1 cellular context compared by ENCODE assay signal in the genomic region with DNA sequence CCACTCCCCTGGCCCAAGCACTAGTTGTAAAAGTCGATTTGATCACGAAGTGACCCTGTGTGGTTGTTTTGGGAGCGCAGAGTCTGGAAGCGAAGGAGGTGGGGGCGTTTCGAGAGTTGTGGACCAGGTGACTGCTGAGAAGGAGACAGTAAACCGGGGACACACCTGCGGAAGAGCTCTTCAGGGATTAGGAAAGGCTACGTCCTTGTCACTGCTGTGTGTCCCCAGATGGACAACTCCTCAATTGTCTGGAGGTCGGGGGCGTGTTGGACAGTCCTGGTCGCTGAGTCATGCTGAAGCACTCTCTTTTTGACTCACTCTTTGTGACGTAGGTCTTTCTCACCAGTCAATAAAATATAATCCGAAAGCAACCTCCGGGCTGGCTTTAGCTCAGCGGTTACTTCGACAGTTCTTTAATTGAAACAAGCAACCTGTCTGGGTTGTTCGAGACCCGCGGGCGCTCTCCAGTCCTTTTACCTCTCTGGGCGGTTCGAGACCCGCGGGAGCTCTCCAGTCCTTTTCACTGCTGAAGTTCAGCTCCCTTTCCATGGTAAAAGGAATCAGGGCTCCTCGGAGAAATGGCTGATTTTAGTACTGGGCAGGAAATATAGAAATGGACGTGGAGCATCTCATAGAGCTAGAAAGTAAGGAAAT.
TF ChIP-seq lines count a peak whose summit lies in the region.

No MANE protein-coding gene starts in this region.

TF ChIP-seq in HepG2, 621 proteins besides CTCF, POLR2A, EP300 and RAD21 (continued from another document and continues in another):
- TF ChIP-seq, protein P1, sequence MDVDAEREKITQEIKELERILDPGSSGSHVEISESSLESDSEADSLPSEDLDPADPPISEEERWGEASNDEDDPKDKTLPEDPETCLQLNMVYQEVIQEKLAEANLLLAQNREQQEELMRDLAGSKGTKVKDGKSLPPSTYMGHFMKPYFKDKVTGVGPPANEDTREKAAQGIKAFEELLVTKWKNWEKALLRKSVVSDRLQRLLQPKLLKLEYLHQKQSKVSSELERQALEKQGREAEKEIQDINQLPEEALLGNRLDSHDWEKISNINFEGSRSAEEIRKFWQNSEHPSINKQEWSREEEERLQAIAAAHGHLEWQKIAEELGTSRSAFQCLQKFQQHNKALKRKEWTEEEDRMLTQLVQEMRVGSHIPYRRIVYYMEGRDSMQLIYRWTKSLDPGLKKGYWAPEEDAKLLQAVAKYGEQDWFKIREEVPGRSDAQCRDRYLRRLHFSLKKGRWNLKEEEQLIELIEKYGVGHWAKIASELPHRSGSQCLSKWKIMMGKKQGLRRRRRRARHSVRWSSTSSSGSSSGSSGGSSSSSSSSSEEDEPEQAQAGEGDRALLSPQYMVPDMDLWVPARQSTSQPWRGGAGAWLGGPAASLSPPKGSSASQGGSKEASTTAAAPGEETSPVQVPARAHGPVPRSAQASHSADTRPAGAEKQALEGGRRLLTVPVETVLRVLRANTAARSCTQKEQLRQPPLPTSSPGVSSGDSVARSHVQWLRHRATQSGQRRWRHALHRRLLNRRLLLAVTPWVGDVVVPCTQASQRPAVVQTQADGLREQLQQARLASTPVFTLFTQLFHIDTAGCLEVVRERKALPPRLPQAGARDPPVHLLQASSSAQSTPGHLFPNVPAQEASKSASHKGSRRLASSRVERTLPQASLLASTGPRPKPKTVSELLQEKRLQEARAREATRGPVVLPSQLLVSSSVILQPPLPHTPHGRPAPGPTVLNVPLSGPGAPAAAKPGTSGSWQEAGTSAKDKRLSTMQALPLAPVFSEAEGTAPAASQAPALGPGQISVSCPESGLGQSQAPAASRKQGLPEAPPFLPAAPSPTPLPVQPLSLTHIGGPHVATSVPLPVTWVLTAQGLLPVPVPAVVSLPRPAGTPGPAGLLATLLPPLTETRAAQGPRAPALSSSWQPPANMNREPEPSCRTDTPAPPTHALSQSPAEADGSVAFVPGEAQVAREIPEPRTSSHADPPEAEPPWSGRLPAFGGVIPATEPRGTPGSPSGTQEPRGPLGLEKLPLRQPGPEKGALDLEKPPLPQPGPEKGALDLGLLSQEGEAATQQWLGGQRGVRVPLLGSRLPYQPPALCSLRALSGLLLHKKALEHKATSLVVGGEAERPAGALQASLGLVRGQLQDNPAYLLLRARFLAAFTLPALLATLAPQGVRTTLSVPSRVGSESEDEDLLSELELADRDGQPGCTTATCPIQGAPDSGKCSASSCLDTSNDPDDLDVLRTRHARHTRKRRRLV (CRISPR knock-in tag; IDR thresholded peaks at IDR 0.05): no peak
- TF ChIP-seq TEAD3 (CRISPR knock-in tag; optimal IDR thresholded peaks at IDR 0.05; ENCODE audit: borderline replicate concordance) (peak; percentile 68), MED8 (CRISPR knock-in tag; IDR thresholded peaks at IDR 0.05; ENCODE audit: insufficient replicate concordance) (no peak), ZNF747 (CRISPR knock-in tag; IDR thresholded peaks at IDR 0.05; ENCODE audit: borderline replicate concordance) (no peak), NONO (IDR thresholded peaks at IDR 0.05) (no peak), NONO (CRISPR knock-in tag; conservative IDR thresholded peaks at IDR 0.05) (peak; percentile 61; the same call in 1 of the 2 replicates), TFAP4 (IDR thresholded peaks at IDR 0.05; ENCODE audit: borderline replicate concordance, low read depth) (no peak), CAMTA2 (CRISPR knock-in tag; IDR thresholded peaks at IDR 0.05; ENCODE audit: borderline replicate concordance) (no peak), ESRRA (CRISPR knock-in tag; IDR thresholded peaks at IDR 0.05; ENCODE audit: low read depth) (0 out of 2 replicates have a peak, but pooled peaks have one; percentile 45), HES4 (CRISPR knock-in tag; IDR thresholded peaks at IDR 0.05; ENCODE audit: borderline replicate concordance) (no peak), SOX6 (IDR thresholded peaks at IDR 0.05) (no peak), SOX6 (CRISPR knock-in tag; IDR thresholded peaks at IDR 0.05) (peak; percentile 74), HNF1B (CRISPR knock-in tag; IDR thresholded peaks at IDR 0.05) (peak; percentile 46; the same call in 1 of the 2 replicates), CEBPG (CRISPR knock-in tag; IDR thresholded peaks at IDR 0.05) (peak; percentile 35; the same call in 1 of the 2 replicates), STAT6 (CRISPR knock-in tag; IDR thresholded peaks at IDR 0.05; ENCODE audit: borderline replicate concordance) (peak; percentile 76; the same call in 1 of the 2 replicates), SOX5 (CRISPR knock-in tag; IDR thresholded peaks at IDR 0.05; ENCODE audit: borderline replicate concordance) (peak; percentile 83; the same call in 1 of the 2 replicates), CREM (IDR thresholded peaks at IDR 0.05) (peak; percentile 98), CREM (CRISPR knock-in tag; IDR thresholded peaks at IDR 0.05) (0 out of 2 replicates have a peak, but pooled peaks have one; percentile 25), ZNF264 (CRISPR knock-in tag; IDR thresholded peaks at IDR 0.05) (peak; percentile 70; the same call in 1 of the 2 replicates), ZNF275 (CRISPR knock-in tag; IDR thresholded peaks at IDR 0.05; ENCODE audit: borderline replicate concordance) (peak; percentile 45; the same call in 1 of the 2 replicates), PRDM10 (CRISPR knock-in tag; IDR thresholded peaks at IDR 0.05; ENCODE audit: low read depth) (peak; percentile 69), ZNF317 (CRISPR knock-in tag; IDR thresholded peaks at IDR 0.05) (no peak), MAF1 (CRISPR knock-in tag; IDR thresholded peaks at IDR 0.05; ENCODE audit: borderline replicate concordance) (peak; percentile 97), ZKSCAN5 (CRISPR knock-in tag; IDR thresholded peaks at IDR 0.05) (no peak), SCMH1 (CRISPR knock-in tag; IDR thresholded peaks at IDR 0.05; ENCODE audit: borderline replicate concordance) (no peak), SSRP1 (CRISPR knock-in tag; IDR thresholded peaks at IDR 0.05) (0 out of 2 replicates have a peak, but pooled peaks have one; percentile 55), ATF1 (CRISPR knock-in tag; IDR thresholded peaks at IDR 0.05) (peak; percentile 94), ZSCAN21 (CRISPR knock-in tag; IDR thresholded peaks at IDR 0.05; ENCODE audit: borderline replicate concordance) (0 out of 2 replicates have a peak, but pooled peaks have one; percentile 34), ZNF550 (CRISPR knock-in tag; IDR thresholded peaks at IDR 0.05; ENCODE audit: borderline replicate concordance) (no peak), HNF4A (CRISPR knock-in tag; IDR thresholded peaks at IDR 0.05) (no peak), GFI1 (CRISPR knock-in tag; IDR thresholded peaks at IDR 0.05; ENCODE audit: borderline replicate concordance) (peak; percentile 46; the same call in 1 of the 2 replicates), MAZ (IDR thresholded peaks at IDR 0.05; ENCODE audit: borderline replicate concordance, low read depth, low read length) (no peak), MAZ (CRISPR knock-in tag; IDR thresholded peaks at IDR 0.05; ENCODE audit: low read depth) (no peak), HMGA1 (CRISPR knock-in tag; conservative IDR thresholded peaks at IDR 0.05) (no peak), ZFP36L1 (CRISPR knock-in tag; IDR thresholded peaks at IDR 0.05) (peak; percentile 60; the same call in 1 of the 2 replicates), ZNF558 (CRISPR knock-in tag; IDR thresholded peaks at IDR 0.05; ENCODE audit: borderline replicate concordance) (no peak), POLR2AphosphoS2 (IDR thresholded peaks at IDR 0.05; ENCODE audit: low read depth, low read length) (no peak), ARNTL (CRISPR knock-in tag; IDR thresholded peaks at IDR 0.05) (0 out of 2 replicates have a peak, but pooled peaks have one; percentile 17), ZNF614 (CRISPR knock-in tag; IDR thresholded peaks at IDR 0.05; ENCODE audit: borderline replicate concordance) (peak; percentile 57; the same call in 1 of the 2 replicates), NR2F1 (CRISPR knock-in tag; IDR thresholded peaks at IDR 0.05) (no peak)
- TF ChIP-seq, protein P2, sequence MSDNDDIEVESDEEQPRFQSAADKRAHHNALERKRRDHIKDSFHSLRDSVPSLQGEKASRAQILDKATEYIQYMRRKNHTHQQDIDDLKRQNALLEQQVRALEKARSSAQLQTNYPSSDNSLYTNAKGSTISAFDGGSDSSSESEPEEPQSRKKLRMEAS (IDR thresholded peaks at IDR 0.05): 0 out of 2 replicates have a peak, but pooled peaks have one; percentile 43
- TF ChIP-seq, protein P3, sequence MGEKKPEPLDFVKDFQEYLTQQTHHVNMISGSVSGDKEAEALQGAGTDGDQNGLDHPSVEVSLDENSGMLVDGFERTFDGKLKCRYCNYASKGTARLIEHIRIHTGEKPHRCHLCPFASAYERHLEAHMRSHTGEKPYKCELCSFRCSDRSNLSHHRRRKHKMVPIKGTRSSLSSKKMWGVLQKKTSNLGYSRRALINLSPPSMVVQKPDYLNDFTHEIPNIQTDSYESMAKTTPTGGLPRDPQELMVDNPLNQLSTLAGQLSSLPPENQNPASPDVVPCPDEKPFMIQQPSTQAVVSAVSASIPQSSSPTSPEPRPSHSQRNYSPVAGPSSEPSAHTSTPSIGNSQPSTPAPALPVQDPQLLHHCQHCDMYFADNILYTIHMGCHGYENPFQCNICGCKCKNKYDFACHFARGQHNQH (CRISPR knock-in tag; IDR thresholded peaks at IDR 0.05): peak; percentile 96; the same call in 1 of the 2 replicates
- TF ChIP-seq, protein P4, sequence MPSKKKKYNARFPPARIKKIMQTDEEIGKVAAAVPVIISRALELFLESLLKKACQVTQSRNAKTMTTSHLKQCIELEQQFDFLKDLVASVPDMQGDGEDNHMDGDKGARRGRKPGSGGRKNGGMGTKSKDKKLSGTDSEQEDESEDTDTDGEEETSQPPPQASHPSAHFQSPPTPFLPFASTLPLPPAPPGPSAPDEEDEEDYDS (CRISPR knock-in tag; IDR thresholded peaks at IDR 0.05): peak; percentile 72; the same call in 1 of the 2 replicates
